8 cellular contexts compared by ENCODE assay signal in genomic region chr9:114504341-114505186, GRCh38. TPM values are rescaled to one million over a fixed set of nuclear protein-coding genes. Genes with fewer than 3 reads are reported as not detected.
DNase-seq lines count a peak whose midpoint lies in the region; ATAC-seq and TF ChIP-seq lines count a peak whose summit lies in the region.

No MANE protein-coding gene starts in this region.

- H3K9me3 ChIP-seq in RWPE2 (ENCODE audit: severe bottlenecking) (no peaks in the 10 kb centered on the region), adrenal gland (replicated peaks in 1 of 3) (no peaks in the 10 kb centered on the region), left ventricle myocardium inferior (replicated peaks) (no peaks in the 10 kb centered on the region)

- no peaks in the 10 kb centered on the region for H3K36me3 ChIP-seq in RWPE2 (ENCODE audit: low read depth)
- H3K36me3 ChIP-seq in adrenal gland (replicated peaks in 1 of 2): no peaks in the 10 kb centered on the region
- H3K36me3 ChIP-seq in left ventricle myocardium inferior: no peaks in the 10 kb centered on the region

- H3K27ac ChIP-seq in RWPE2 (ENCODE audit: poor library complexity, severe bottlenecking) (no peak overlapping the region), adrenal gland (peak overlapping the region; percentile 59 to 92 (median 81)), left ventricle myocardium inferior (replicated peaks) (no peak overlapping the region)

- peak in 1 of 2 donors; percentile 61 for TF ChIP-seq POLR2A in adrenal gland (IDR thresholded peaks at IDR 0.05)

- peak; percentile 82 for DNase-seq in DMS 273 (lab: John Stamatoyannopoulos, UW; ENCODE audit: unreplicated experiment)
- DNase-seq in DMS 273 treated with DMSO at 0.1 percent for 48 hours (lab: John Stamatoyannopoulos, UW): no peak
- no peak for DNase-seq in RWPE2 (ENCODE audit: low spot score)
- peak; percentile 75 to 87 (median 77) for DNase-seq in adrenal gland
- DNase-seq in left ventricle myocardium inferior: peak; percentile 26
- DNase-seq in posterior cingulate gyrus: peak; percentile 21 to 90 (median 50)

- ATAC-seq in RWPE2 (ENCODE audit: low read depth) (peak; percentile 53), HG02870 (IDR thresholded peaks at IDR 0.05; ENCODE audit: unreplicated experiment) (no peak), HG03571 (IDR thresholded peaks at IDR 0.05; ENCODE audit: unreplicated experiment) (no peak)

- no peaks in the 10 kb centered on the region for H3K27me3 ChIP-seq in RWPE2 (ENCODE audit: insufficient read depth, poor library complexity, severe bottlenecking)
- H3K27me3 ChIP-seq in adrenal gland: no peaks in the 10 kb centered on the region
- peaks cover 98% of the 10 kb centered on the region for H3K27me3 ChIP-seq in left ventricle myocardium inferior (ENCODE audit: low read depth)

- intact Hi-C loops in adrenal gland (cut with DNase I) (loop anchor here in 1 of 2 donors (10.0 kb wide), 2 partner anchors 90 to 160 kb away; no protein-coding TSS in a partner anchor), left ventricle myocardium inferior (cut with micrococcal nuclease) (no loop called here), posterior cingulate gyrus (cut with DNase I) (loop anchor here (5.0 kb wide), 1 partner anchor 83 kb away; the partner anchor contains the start of gene ATP6V1G1)

- TF ChIP-seq CTCF in RWPE2 (IDR thresholded peaks at IDR 0.05; ENCODE audit: poor library complexity, severe bottlenecking): peak; percentile 73
- peak; percentile 20 to 50 (median 46) for TF ChIP-seq CTCF in adrenal gland (IDR thresholded peaks at IDR 0.05)
- TF ChIP-seq CTCF in left ventricle myocardium inferior (IDR thresholded peaks at IDR 0.05; ENCODE audit: borderline replicate concordance): no peak

- H3K4me3 ChIP-seq in RWPE2 (ENCODE audit: severe bottlenecking) (peak overlapping the region; percentile 50), adrenal gland (peak overlapping the region in 3 of 4 donors; percentile 29 to 74 (median 53)), left ventricle myocardium inferior (peak overlapping the region; percentile 70)

- 0 to 5% (median 2%) methylated on average over 6 to 101 of the region's 101 CpGs for WGBS in adrenal gland, 4 donors

- H3K4me1 ChIP-seq in RWPE2 (ENCODE audit: insufficient read depth, poor library complexity, severe bottlenecking) (peaks cover 4% of the 10 kb centered on the region), adrenal gland (replicated peaks in 1 of 2) (peaks cover 16 to 22% of the 10 kb centered on the region in 2 donors), left ventricle myocardium inferior (peaks cover 19% of the 10 kb centered on the region)

RNA-seq across cellular contexts. Expression of gene WHRN, which starts 0.7 kb away (rescaled TPM):
- total RNA-seq in adrenal gland (100 to 1,000 TPM in 4 of 8 donors, 10 to 100 TPM in 4; 67.2 to 154 (median 96.4) TPM), left ventricle myocardium inferior (0.80 TPM)
- 100 to 1,000 TPM in 2 of 3 donors, 10 to 100 TPM in 1; 34.8 to 359 (median 247) TPM for polyA plus RNA-seq in adrenal gland

Comparison
In these comparisons a context has a peak if more than half of its experiments do, and no peak if none do; other contexts are left out.
1. DNase-seq: peak in DMS 273 (single experiment), adrenal gland (7 of 7), left ventricle myocardium inferior (single experiment) and posterior cingulate gyrus (10 of 10); none in DMS 273 treated with DMSO at 0.1 percent for 48 hours (single experiment) and RWPE2 (single experiment).
2. H3K27ac ChIP-seq: peak in adrenal gland (5 of 5); none in RWPE2 (single experiment) and left ventricle myocardium inferior (single experiment).
3. RNA of gene WHRN, which starts 0.7 kb away (total RNA-seq): 67.2 to 154 TPM in adrenal gland; 0.80 TPM in left ventricle myocardium inferior (single experiment); every median in the first group is over 10 times any median in the second.
4. Peak in every context shown above with its lines, with median percentiles within 50 percentile points of each other: H3K4me3 ChIP-seq.